In the genomic region with DNA sequence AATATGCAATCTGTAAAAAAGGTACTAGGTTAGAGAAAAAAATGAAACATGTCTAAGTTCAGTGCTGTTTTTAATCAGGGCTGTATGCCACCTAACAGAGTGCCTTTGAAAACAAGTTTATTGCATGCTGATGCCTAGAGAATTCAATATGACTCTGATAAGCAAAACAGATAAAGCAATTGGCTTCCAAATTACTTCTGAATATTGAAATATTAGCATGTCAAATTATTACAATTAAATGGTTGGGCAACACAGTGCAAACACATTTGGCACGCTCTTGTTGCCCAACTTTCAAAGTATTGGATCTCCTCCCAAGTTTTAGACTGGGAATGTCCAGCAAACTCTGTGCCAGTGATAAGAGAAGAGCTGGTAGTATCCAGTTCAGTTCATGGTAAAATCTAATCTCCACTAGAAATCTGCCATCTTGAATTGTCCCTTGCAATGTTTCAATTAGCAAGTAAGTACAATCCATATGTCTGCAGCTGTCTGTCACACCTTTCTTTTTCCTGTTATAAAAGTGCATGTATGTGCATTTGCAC, we compare ENCODE assay signal across 20 cellular contexts.
DNase-seq lines count a peak whose midpoint lies in the region; ATAC-seq, FAIRE-seq and TF ChIP-seq lines count a peak whose summit lies in the region.
"Had no signal": no experiment of that assay in that cellular context is flagged by ENCODE, and none has a peak within 500 bp of the region (broad histone marks: within the 10 kb centered on the region; RNA-seq: fewer than 3 reads in every experiment).

No MANE protein-coding gene starts in this region.

- FAIRE-seq in HepG2 (lab: Jason Lieb, UNC) = no peak
- FAIRE-seq: GM12878, GM18507 had no signal

- CTCF ChIA-PET in HepG2 (lab: Yijun Ruan, JAX; ENCODE audit: low intra/inter-chr PET ratio, low total read pairs) = no interaction called here

- no peak for TF ChIP-seq POLR2A in HepG2 (IDR thresholded peaks at IDR 0.05; ENCODE audit: insufficient read depth in 1 of 2, low read depth in 2 of 2, low read length in 2 of 2)

- H4K20me1 ChIP-seq in HepG2 (ENCODE audit: insufficient read depth, low read length) = no peaks in the 10 kb centered on the region

- TF ChIP-seq CTCF in liver (IDR thresholded peaks at IDR 0.05; ENCODE audit: low read depth, low read length, missing input control) (no peak), HepG2 (CRISPR knock-in tag; IDR thresholded peaks at IDR 0.05) (no peak), GM13977 (IDR thresholded peaks at IDR 0.05; ENCODE audit: extremely low read depth, insufficient read depth, missing control alignments) (no peak)

- no peaks in the 10 kb centered on the region for H3K9me3 ChIP-seq in liver (ENCODE audit: control insufficient read depth in 4 of 4, low read length in 3 of 4)
- no peaks in the 10 kb centered on the region for H3K9me3 ChIP-seq in HepG2 (ENCODE audit: low read length)
- H3K9me3 ChIP-seq: BE2C, HAP-1 had no signal

- POLR2A ChIA-PET in HepG2 (lab: Yijun Ruan, JAX) = no interaction called here

- H3K4me1 ChIP-seq in liver (ENCODE audit: control insufficient read depth in 4 of 4, insufficient read depth in 4 of 4, low read length in 3 of 4) = peaks cover 0 to 14% (median 7%) of the 10 kb centered on the region in 4 donors
- peaks cover 10% of the 10 kb centered on the region for H3K4me1 ChIP-seq in HepG2 (ENCODE audit: insufficient read depth, low read length)
- H3K4me1 ChIP-seq: HAP-1 had no signal

- no peak overlapping the region for H3K4me2 ChIP-seq in HepG2 (ENCODE audit: low read depth, low read length)

- no peak overlapping the region for H2AFZ ChIP-seq in HepG2 (ENCODE audit: low read length)

- H3K4me3 ChIP-seq in liver (ENCODE audit: low read depth in 1 of 3, low read length in 3 of 3) = no peak overlapping the region
- H3K4me3 ChIP-seq in HepG2 (replicated peaks in 1 of 3; ENCODE audit: insufficient read depth in 1 of 3, low read depth in 2 of 3, low read length in 3 of 3) = no peak overlapping the region
- H3K4me3 ChIP-seq: GM12878, HAP-1 had no signal

- intact Hi-C loops in HepG2 (cut with micrococcal nuclease; ENCODE audit: unreplicated experiment) = no loop called here
- intact Hi-C loops in left ventricle myocardium superior (cut with micrococcal nuclease) = no loop called here

- ATAC-seq in HepG2 (no peak), left ventricle myocardium superior (peak; percentile 57)
- ATAC-seq: GM12878, PC-3 had no signal

- no peak for TF ChIP-seq EP300 in HepG2 (IDR thresholded peaks at IDR 0.05; ENCODE audit: low read depth in 2 of 2, low read length in 2 of 2)
- TF ChIP-seq EP300 in HepG2 (CRISPR knock-in tag; IDR thresholded peaks at IDR 0.05; ENCODE audit: borderline replicate concordance) = no peak

- BruUV-seq in HepG2 (replicated peaks; lab: Mats Ljungman, UMichigan) = no TSS peak

- H3K9ac ChIP-seq in liver (ENCODE audit: low read depth in 1 of 2, low read length in 2 of 2) (no peak overlapping the region), HepG2 (ENCODE audit: insufficient read depth, low read depth, low read length) (no peak overlapping the region)

- H3K27me3 Mint-ChIP-seq in T-helper 2 cell treated with Interferon-gamma antibody and Interleukin-4, amounts not matched to agents 5 μg/mL and 100 μg/mL, for 36 hours (ENCODE audit: low read depth) = no peaks in the 10 kb centered on the region
- H3K27me3 Mint-ChIP-seq: CD4-positive, alpha-beta memory T cell had no signal

- TF ChIP-seq RAD21 in liver (IDR thresholded peaks at IDR 0.05) (peak; percentile 29 to 35), HepG2 (CRISPR knock-in tag; IDR thresholded peaks at IDR 0.05) (no peak)

- peaks cover 0 to 2% (median 0%) of the 10 kb centered on the region in 4 donors for H3K36me3 ChIP-seq in liver (ENCODE audit: control insufficient read depth in 4 of 4, insufficient read depth in 3 of 4, low read depth in 1 of 4, low read length in 3 of 4)
- H3K36me3 ChIP-seq in HepG2 (replicated peaks in 1 of 2; ENCODE audit: control insufficient read depth in 1 of 2, insufficient read depth in 2 of 2, low read length in 2 of 2) = peaks cover 21 to 39% of the 10 kb centered on the region in 2 experiments
- H3K36me3 ChIP-seq: HAP-1 had no signal

- no peak overlapping the region for H3K27ac ChIP-seq in liver (ENCODE audit: low read depth in 1 of 2, low read length in 2 of 2)
- no peak overlapping the region for H3K27ac ChIP-seq in HepG2 (ENCODE audit: extremely low read length, insufficient read depth, low read length)
- H3K27ac ChIP-seq: 22Rv1 had no signal

- in situ Hi-C loops in HepG2 (cut with HindIII; ENCODE audit: extremely low pct_ligation_motif_present, low pct_unique_long_range_greater_than_20kb) = no loop called here
- in situ Hi-C loops in GM13977 (cut with MboI; ENCODE audit: low pct_unique_long_range_greater_than_20kb, low sequenced_read_pairs, unreplicated experiment) = no loop called here

- no peak for DNase-seq in T-helper 2 cell treated with Interferon-gamma antibody and Interleukin-4, amounts not matched to agents 5 μg/mL and 100 μg/mL, for 36 hours (ENCODE audit: low spot score)
- DNase-seq in T-helper 2 cell (no peak), HepG2 (ENCODE audit: low spot score) (no peak), left ventricle myocardium superior (no peak), GM13977 (ENCODE audit: low spot score) (no peak), NCI-H446 treated with DMSO at 0.1 percent for 48 hours (lab: John Stamatoyannopoulos, UW) (no peak), CD1c-positive myeloid dendritic cell (ENCODE audit: extremely low spot score) (no peak)
- DNase-seq: BE2C; CD4-positive, alpha-beta memory T cell; DMS79; NCI-H1436; NCI-H2029 treated with DMSO at 0.1 percent for 48 hours; NCI-H510A; NCI-H774; PC-3 had no signal

- peak overlapping the region; percentile 20 for H3K27ac Mint-ChIP-seq in T-helper 2 cell treated with Interferon-gamma antibody and Interleukin-4, amounts not matched to agents 5 μg/mL and 100 μg/mL, for 36 hours

- no peaks in the 10 kb centered on the region for H3K9me3 Mint-ChIP-seq in T-helper 2 cell treated with Interferon-gamma antibody and Interleukin-4, amounts not matched to agents 5 μg/mL and 100 μg/mL, for 36 hours
- H3K9me3 Mint-ChIP-seq: CD4-positive, alpha-beta memory T cell had no signal

- peaks cover 9% of the 10 kb centered on the region for H3K79me2 ChIP-seq in HepG2 (ENCODE audit: insufficient read depth, low read length)

- peaks cover 57% of the 10 kb centered on the region for H3K4me1 Mint-ChIP-seq in T-helper 2 cell treated with Interferon-gamma antibody and Interleukin-4, amounts not matched to agents 5 μg/mL and 100 μg/mL, for 36 hours (ENCODE audit: low read depth)

- H3K27me3 ChIP-seq in liver (ENCODE audit: control insufficient read depth in 4 of 4, insufficient read depth in 4 of 4, low read length in 3 of 4) = no peaks in the 10 kb centered on the region
- H3K27me3 ChIP-seq in HepG2 (ENCODE audit: control insufficient read depth in 1 of 2, insufficient read depth in 2 of 2, low read length in 2 of 2) = no peaks in the 10 kb centered on the region
- H3K27me3 ChIP-seq: BE2C had no signal

- peak overlapping the region; percentile 10 for H3K4me3 Mint-ChIP-seq in T-helper 2 cell treated with Interferon-gamma antibody and Interleukin-4, amounts not matched to agents 5 μg/mL and 100 μg/mL, for 36 hours
- H3K4me3 Mint-ChIP-seq: CD4-positive, alpha-beta memory T cell had no signal

- WGBS in liver = 29% methylated on average over 1 of the region's 1 CpG
- WGBS in HepG2 (ENCODE audit: low lambda C conversion rate) = 95% methylated on average over 1 of the region's 1 CpG

- peaks cover 34% of the 10 kb centered on the region for H3K36me3 Mint-ChIP-seq in T-helper 2 cell treated with Interferon-gamma antibody and Interleukin-4, amounts not matched to agents 5 μg/mL and 100 μg/mL, for 36 hours (ENCODE audit: low read depth)

TF ChIP-seq in liver, 16 proteins besides CTCF, POLR2A, EP300 and RAD21 (continues in another document):
- peak; percentile 27 for TF ChIP-seq FOXA2 (IDR thresholded peaks at IDR 0.05)
- TF ChIP-seq EGR1 (IDR thresholded peaks at IDR 0.05; ENCODE audit: low read depth in 2 of 2) = no peak
- TF ChIP-seq ATF3 (IDR thresholded peaks at IDR 0.05) = no peak
- TF ChIP-seq RXRA (IDR thresholded peaks at IDR 0.05) = peak in 1 of 2 donors; percentile 47
- peak; percentile 36 to 48 for TF ChIP-seq HNF4A (conservative IDR thresholded peaks at IDR 0.05)
- TF ChIP-seq YY1 (IDR thresholded peaks at IDR 0.05) = peak; percentile 95
- TF ChIP-seq HNF4G (IDR thresholded peaks at IDR 0.05) = no peak
- peak; percentile 50 for TF ChIP-seq MAX (IDR thresholded peaks at IDR 0.05)
- TF ChIP-seq TAF1 (conservative IDR thresholded peaks at IDR 0.05) = no peak
- TF ChIP-seq JUND (IDR thresholded peaks at IDR 0.05) = no peak
- TF ChIP-seq GABPA (IDR thresholded peaks at IDR 0.05 in 1 of 2, conservative IDR thresholded peaks at IDR 0.05 in 1 of 2) = no peak

TF ChIP-seq in HepG2, 621 proteins besides CTCF, POLR2A, EP300 and RAD21 (continues in another document):
- TF ChIP-seq TCF7 (IDR thresholded peaks at IDR 0.05; ENCODE audit: low read depth) (no peak), ZNF75D (CRISPR knock-in tag; IDR thresholded peaks at IDR 0.05; ENCODE audit: borderline replicate concordance) (no peak)
- TF ChIP-seq, protein P1, sequence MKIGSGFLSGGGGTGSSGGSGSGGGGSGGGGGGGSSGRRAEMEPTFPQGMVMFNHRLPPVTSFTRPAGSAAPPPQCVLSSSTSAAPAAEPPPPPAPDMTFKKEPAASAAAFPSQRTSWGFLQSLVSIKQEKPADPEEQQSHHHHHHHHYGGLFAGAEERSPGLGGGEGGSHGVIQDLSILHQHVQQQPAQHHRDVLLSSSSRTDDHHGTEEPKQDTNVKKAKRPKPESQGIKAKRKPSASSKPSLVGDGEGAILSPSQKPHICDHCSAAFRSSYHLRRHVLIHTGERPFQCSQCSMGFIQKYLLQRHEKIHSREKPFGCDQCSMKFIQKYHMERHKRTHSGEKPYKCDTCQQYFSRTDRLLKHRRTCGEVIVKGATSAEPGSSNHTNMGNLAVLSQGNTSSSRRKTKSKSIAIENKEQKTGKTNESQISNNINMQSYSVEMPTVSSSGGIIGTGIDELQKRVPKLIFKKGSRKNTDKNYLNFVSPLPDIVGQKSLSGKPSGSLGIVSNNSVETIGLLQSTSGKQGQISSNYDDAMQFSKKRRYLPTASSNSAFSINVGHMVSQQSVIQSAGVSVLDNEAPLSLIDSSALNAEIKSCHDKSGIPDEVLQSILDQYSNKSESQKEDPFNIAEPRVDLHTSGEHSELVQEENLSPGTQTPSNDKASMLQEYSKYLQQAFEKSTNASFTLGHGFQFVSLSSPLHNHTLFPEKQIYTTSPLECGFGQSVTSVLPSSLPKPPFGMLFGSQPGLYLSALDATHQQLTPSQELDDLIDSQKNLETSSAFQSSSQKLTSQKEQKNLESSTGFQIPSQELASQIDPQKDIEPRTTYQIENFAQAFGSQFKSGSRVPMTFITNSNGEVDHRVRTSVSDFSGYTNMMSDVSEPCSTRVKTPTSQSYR (CRISPR knock-in tag; IDR thresholded peaks at IDR 0.05; ENCODE audit: borderline replicate concordance) = no peak
